ENCODE assay signal across 8 cellular contexts in genomic region chr13:29901714-29902631, GRCh38. TPM values are rescaled to one million over a fixed set of nuclear protein-coding genes. Genes with fewer than 3 reads are reported as not detected.
DNase-seq lines count a peak whose midpoint lies in the region; ATAC-seq and TF ChIP-seq lines count a peak whose summit lies in the region.

No MANE protein-coding gene starts in this region.

- no peaks in the 10 kb centered on the region for H3K36me3 Mint-ChIP-seq in nephron (ENCODE audit: low read depth)

- peak; percentile 63 for ATAC-seq in body of pancreas
- no peak for ATAC-seq in left lobe of liver
- no peak for ATAC-seq in GM19324 (IDR thresholded peaks at IDR 0.05; ENCODE audit: low FRiP score, unreplicated experiment)

- H3K9me3 ChIP-seq in body of pancreas, result no peaks in the 10 kb centered on the region

- H3K4me3 Mint-ChIP-seq in nephron, result peak overlapping the region in 2 of 3 experiments; percentile 14 to 45

- intact Hi-C loops in body of pancreas (cut with DNase I), result no loop called here

- DNase-seq in NCI-H82 (lab: John Stamatoyannopoulos, UW) (peak; percentile 46), NCI-H82 treated with DMSO at 0.1 percent for 48 hours (lab: John Stamatoyannopoulos, UW; ENCODE audit: unreplicated experiment) (no peak), RKO (ENCODE audit: low spot score) (peak; percentile 8), body of pancreas (peak in 3 of 4 donors; percentile 25 to 48 (median 33)), left lobe of liver (ENCODE audit: low spot score) (no peak)
- no peak for DNase-seq in effector CD4-positive, alpha-beta T cell

- 39 to 41% methylated on average over 11 of the region's 11 CpGs for WGBS in body of pancreas, 2 donors

- H3K36me3 ChIP-seq in body of pancreas (replicated peaks in 1 of 2; ENCODE audit: insufficient read depth in 1 of 2, low read depth in 2 of 2), result no peaks in the 10 kb centered on the region

- no peak overlapping the region for H3K27ac ChIP-seq in body of pancreas

- peaks cover 30% of the 10 kb centered on the region for H3K4me1 Mint-ChIP-seq in nephron

- H3K4me1 ChIP-seq in body of pancreas, result peaks cover 4% of the 10 kb centered on the region

- H3K27me3 ChIP-seq in body of pancreas, result no peaks in the 10 kb centered on the region

- no peaks in the 10 kb centered on the region for H3K27me3 Mint-ChIP-seq in nephron (ENCODE audit: low read depth)

- H3K4me3 ChIP-seq in body of pancreas, result no peak overlapping the region

- H3K27ac Mint-ChIP-seq in nephron, result peak overlapping the region; percentile 82 to 90 (median 86)

- no peak for TF ChIP-seq CTCF in body of pancreas (IDR thresholded peaks at IDR 0.05)
- no peak for TF ChIP-seq CTCF in nephron (IDR thresholded peaks at IDR 0.05; ENCODE audit: unreplicated experiment in 3 of 3)

- TF ChIP-seq POLR2A in body of pancreas (IDR thresholded peaks at IDR 0.05), result no peak

- H3K9me3 Mint-ChIP-seq in nephron, result peaks cover 14% of the 10 kb centered on the region

RNA-seq across cellular contexts. Expression of gene UBL3, which starts 51.6 kb away (rescaled TPM):
- total RNA-seq in body of pancreas (10 to 100 TPM; 20.4 to 33.2 TPM), left lobe of liver (21.8 TPM)

Comparison
In these comparisons a context has a peak if more than half of its experiments do, and no peak if none do; other contexts are left out.
1. DNase-seq: peak in NCI-H82 (single experiment), RKO (single experiment) and body of pancreas (3 of 4); none in NCI-H82 treated with DMSO at 0.1 percent for 48 hours (single experiment), left lobe of liver (single experiment) and effector CD4-positive, alpha-beta T cell (single experiment).